ENCODE assay signal across 3 cellular contexts in genomic region chr11:128926437-128927107, GRCh38.
TF ChIP-seq lines count a peak whose summit lies in the region.

No MANE protein-coding gene starts in this region.

TF ChIP-seq in GM23338, 12 proteins besides CTCF, POLR2A, EP300 and RAD21 (continued from another document and continues in another):
- no peak for TF ChIP-seq ZNF462 (CRISPR knock-in tag; IDR thresholded peaks at IDR 0.05)
- no peak for TF ChIP-seq JUNB (IDR thresholded peaks at IDR 0.05; ENCODE audit: unreplicated experiment)
- no peak for TF ChIP-seq EZH2phosphoT487 (IDR thresholded peaks at IDR 0.05; ENCODE audit: unreplicated experiment)
- TF ChIP-seq, protein P1, sequence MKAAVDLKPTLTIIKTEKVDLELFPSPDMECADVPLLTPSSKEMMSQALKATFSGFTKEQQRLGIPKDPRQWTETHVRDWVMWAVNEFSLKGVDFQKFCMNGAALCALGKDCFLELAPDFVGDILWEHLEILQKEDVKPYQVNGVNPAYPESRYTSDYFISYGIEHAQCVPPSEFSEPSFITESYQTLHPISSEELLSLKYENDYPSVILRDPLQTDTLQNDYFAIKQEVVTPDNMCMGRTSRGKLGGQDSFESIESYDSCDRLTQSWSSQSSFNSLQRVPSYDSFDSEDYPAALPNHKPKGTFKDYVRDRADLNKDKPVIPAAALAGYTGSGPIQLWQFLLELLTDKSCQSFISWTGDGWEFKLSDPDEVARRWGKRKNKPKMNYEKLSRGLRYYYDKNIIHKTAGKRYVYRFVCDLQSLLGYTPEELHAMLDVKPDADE (IDR thresholded peaks at IDR 0.05) = no peak
- TF ChIP-seq CREB1 (CRISPR knock-in tag; IDR thresholded peaks at IDR 0.05; ENCODE audit: low read depth) = no peak

TF ChIP-seq in WTC11, 78 proteins besides CTCF, POLR2A, EP300 and RAD21 (continued from another document):
- TF ChIP-seq, protein P2, sequence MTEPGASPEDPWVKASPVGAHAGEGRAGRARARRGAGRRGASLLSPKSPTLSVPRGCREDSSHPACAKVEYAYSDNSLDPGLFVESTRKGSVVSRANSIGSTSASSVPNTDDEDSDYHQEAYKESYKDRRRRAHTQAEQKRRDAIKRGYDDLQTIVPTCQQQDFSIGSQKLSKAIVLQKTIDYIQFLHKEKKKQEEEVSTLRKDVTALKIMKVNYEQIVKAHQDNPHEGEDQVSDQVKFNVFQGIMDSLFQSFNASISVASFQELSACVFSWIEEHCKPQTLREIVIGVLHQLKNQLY (CRISPR knock-in tag; IDR thresholded peaks at IDR 0.05) = no peak
- TF ChIP-seq ZNF138 (CRISPR knock-in tag; conservative IDR thresholded peaks at IDR 0.05) (no peak), CREB1 (CRISPR knock-in tag; IDR thresholded peaks at IDR 0.05) (no peak), HMGA2 (CRISPR knock-in tag; IDR thresholded peaks at IDR 0.05) (no peak), USF2 (CRISPR knock-in tag; IDR thresholded peaks at IDR 0.05) (no peak), FOXP1 (CRISPR knock-in tag; IDR thresholded peaks at IDR 0.05; ENCODE audit: borderline replicate concordance) (no peak), ZNF671 (CRISPR knock-in tag; IDR thresholded peaks at IDR 0.05) (no peak), MYBL2 (CRISPR knock-in tag; IDR thresholded peaks at IDR 0.05) (no peak), SP1 (CRISPR knock-in tag; conservative IDR thresholded peaks at IDR 0.05) (no peak), ZNF317 (CRISPR knock-in tag; IDR thresholded peaks at IDR 0.05; ENCODE audit: borderline replicate concordance, low read depth) (no peak), ESRRA (CRISPR knock-in tag; IDR thresholded peaks at IDR 0.05; ENCODE audit: borderline replicate concordance) (no peak), E2F1 (CRISPR knock-in tag; IDR thresholded peaks at IDR 0.05) (no peak)
- TF ChIP-seq, protein P3, sequence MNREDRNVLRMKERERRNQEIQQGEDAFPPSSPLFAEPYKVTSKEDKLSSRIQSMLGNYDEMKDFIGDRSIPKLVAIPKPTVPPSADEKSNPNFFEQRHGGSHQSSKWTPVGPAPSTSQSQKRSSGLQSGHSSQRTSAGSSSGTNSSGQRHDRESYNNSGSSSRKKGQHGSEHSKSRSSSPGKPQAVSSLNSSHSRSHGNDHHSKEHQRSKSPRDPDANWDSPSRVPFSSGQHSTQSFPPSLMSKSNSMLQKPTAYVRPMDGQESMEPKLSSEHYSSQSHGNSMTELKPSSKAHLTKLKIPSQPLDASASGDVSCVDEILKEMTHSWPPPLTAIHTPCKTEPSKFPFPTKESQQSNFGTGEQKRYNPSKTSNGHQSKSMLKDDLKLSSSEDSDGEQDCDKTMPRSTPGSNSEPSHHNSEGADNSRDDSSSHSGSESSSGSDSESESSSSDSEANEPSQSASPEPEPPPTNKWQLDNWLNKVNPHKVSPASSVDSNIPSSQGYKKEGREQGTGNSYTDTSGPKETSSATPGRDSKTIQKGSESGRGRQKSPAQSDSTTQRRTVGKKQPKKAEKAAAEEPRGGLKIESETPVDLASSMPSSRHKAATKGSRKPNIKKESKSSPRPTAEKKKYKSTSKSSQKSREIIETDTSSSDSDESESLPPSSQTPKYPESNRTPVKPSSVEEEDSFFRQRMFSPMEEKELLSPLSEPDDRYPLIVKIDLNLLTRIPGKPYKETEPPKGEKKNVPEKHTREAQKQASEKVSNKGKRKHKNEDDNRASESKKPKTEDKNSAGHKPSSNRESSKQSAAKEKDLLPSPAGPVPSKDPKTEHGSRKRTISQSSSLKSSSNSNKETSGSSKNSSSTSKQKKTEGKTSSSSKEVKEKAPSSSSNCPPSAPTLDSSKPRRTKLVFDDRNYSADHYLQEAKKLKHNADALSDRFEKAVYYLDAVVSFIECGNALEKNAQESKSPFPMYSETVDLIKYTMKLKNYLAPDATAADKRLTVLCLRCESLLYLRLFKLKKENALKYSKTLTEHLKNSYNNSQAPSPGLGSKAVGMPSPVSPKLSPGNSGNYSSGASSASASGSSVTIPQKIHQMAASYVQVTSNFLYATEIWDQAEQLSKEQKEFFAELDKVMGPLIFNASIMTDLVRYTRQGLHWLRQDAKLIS (CRISPR knock-in tag; IDR thresholded peaks at IDR 0.05; ENCODE audit: borderline replicate concordance) = no peak
- TF ChIP-seq, protein P4, sequence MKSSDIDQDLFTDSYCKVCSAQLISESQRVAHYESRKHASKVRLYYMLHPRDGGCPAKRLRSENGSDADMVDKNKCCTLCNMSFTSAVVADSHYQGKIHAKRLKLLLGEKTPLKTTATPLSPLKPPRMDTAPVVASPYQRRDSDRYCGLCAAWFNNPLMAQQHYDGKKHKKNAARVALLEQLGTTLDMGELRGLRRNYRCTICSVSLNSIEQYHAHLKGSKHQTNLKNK (CRISPR knock-in tag; IDR thresholded peaks at IDR 0.05) = no peak

TF ChIP-seq in neural cell, 6 proteins besides CTCF, POLR2A, EP300 and RAD21:
- TF ChIP-seq REST (IDR thresholded peaks at IDR 0.05; ENCODE audit: borderline replicate concordance) = no peak
- no peak for TF ChIP-seq SMC3 (conservative IDR thresholded peaks at IDR 0.05; ENCODE audit: poor library complexity)
- no peak for TF ChIP-seq EZH2 (IDR thresholded peaks at IDR 0.05; ENCODE audit: borderline replicate concordance, insufficient read depth, low read length, poor library complexity, severe bottlenecking)
- no peak for TF ChIP-seq MXI1 (conservative IDR thresholded peaks at IDR 0.05; ENCODE audit: poor library complexity, severe bottlenecking)
- TF ChIP-seq POLR2AphosphoS5 (IDR thresholded peaks at IDR 0.05) = no peak
- TF ChIP-seq TAF1 (IDR thresholded peaks at IDR 0.05; ENCODE audit: low read depth) = no peak
